ENCODE assay signal across 16 cellular contexts in the genomic region with DNA sequence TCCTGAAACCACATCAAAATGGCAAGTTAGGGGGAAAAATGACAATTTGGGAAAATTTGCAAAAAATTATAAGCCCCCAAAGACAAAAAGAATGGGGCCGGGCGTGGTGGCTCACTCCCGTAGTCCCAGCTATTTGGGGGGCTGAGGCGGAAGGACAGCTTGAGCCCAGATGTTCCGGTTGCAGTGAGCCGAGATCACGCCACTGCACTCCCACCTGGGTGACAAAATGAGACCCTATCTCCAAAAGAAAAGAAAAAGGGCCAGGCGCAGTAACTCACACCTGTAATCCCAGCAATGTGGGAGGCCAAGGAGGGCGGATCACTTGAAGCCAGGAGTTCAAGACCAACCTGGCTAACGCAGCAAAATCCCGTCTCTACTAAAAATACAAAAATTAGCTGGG. TPM values are rescaled to one million over a fixed set of nuclear protein-coding genes. Genes with fewer than 3 reads are reported as not detected.
"Had no signal": no experiment of that assay in that cellular context is flagged by ENCODE, and none has a peak within 500 bp of the region (broad histone marks: within the 10 kb centered on the region; RNA-seq: fewer than 3 reads in every experiment).

No MANE protein-coding gene starts in this region.

- DNase-seq: cortex of kidney; effector memory CD4-positive, alpha-beta T cell; heart left ventricle; hippocampal formation; naive thymus-derived CD8-positive, alpha-beta T cell; psoas muscle; sigmoid colon; stimulated activated CD4-positive, alpha-beta T cell treated with anti-CD3 and anti-CD28 coated beads, Interleukin-2, amount 100 ng/mL, for 24 hours; stimulated activated naive CD4-positive, alpha-beta T cell treated with Interleukin-2 at 50 U/mL for 16 hours; trophoblast cell had no signal

- H3K9me3 ChIP-seq: heart left ventricle, neutrophil, psoas muscle, sigmoid colon had no signal

- H3K27me3 ChIP-seq: heart left ventricle, neutrophil, sigmoid colon had no signal

- ATAC-seq: esophagus mucosa; heart left ventricle; naive thymus-derived CD8-positive, alpha-beta T cell; psoas muscle had no signal

- H3K36me3 ChIP-seq: sigmoid colon had no signal

- H3K9me3 Mint-ChIP-seq: naive thymus-derived CD8-positive, alpha-beta T cell had no signal

- H3K4me3 ChIP-seq: heart left ventricle, psoas muscle, sigmoid colon, skin epidermis had no signal

RNA-seq across cellular contexts. Expression of a gene that starts 27.7 kb away (rescaled TPM):
- total RNA-seq: lung microvascular endothelial cell, mesenteric fat pad, osteoblast had no signal
